ENCODE assay signal across 2 cellular contexts in the genomic region with DNA sequence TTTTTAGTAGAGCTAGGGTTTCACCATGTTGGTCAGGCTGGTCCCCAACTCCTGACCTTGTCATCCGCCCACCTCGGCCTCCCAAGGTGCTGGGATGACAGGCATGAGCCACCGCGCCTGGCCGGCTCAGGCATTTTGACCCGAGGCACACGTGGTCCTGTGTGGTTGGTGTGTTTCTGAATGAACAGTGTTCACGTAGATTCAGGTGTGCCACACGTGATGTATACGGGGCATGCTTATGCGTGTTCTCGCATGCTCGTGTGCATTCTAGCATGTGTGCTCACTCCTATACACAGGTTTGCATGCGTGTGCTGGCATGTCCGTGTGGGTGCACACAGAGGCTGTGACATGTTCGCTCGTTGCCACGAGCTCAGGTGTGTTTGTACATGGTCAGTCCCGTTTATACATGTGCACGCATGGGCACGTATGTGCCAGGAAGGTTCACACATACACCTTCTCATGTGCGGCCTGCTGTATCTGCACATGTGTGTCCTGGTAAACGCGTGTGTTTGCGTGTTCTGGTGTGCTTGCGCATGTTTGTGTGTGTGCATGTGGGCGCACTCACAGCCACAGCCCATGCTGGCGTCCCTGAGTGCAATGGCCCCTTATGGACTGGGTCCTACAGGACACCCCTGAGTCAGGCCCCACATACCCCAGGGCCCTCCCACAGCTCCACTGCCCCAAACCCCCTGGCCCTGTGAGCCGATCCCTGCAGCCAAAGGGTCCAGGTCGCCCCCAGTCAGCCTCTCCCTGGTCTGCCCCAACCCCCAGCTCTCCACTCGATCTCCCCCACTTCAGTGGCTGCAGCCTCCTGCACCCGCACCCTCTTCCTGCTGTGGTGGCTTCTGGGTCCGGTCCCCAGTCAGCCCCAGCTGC.
TF ChIP-seq lines count a peak whose summit lies in the region.

No MANE protein-coding gene starts in this region.

TF ChIP-seq in HepG2, 621 proteins besides CTCF, POLR2A, EP300 and RAD21:
- TF ChIP-seq MATR3 (CRISPR knock-in tag; IDR thresholded peaks at IDR 0.05): no peak
- TF ChIP-seq MED13 (CRISPR knock-in tag; IDR thresholded peaks at IDR 0.05): no peak
- no peak for TF ChIP-seq ZNF331 (CRISPR knock-in tag; IDR thresholded peaks at IDR 0.05)
- no peak for TF ChIP-seq MBNL3 (CRISPR knock-in tag; conservative IDR thresholded peaks at IDR 0.05)
- no peak for TF ChIP-seq EZH2 (conservative IDR thresholded peaks at IDR 0.05; ENCODE audit: low read depth, low read length)
- TF ChIP-seq THYN1 (CRISPR knock-in tag; IDR thresholded peaks at IDR 0.05; ENCODE audit: borderline replicate concordance, low read depth): no peak
- peak; percentile 23; the same call in 1 of the 2 replicates for TF ChIP-seq MTA1 (CRISPR knock-in tag; IDR thresholded peaks at IDR 0.05; ENCODE audit: borderline replicate concordance)
- TF ChIP-seq, protein P1, sequence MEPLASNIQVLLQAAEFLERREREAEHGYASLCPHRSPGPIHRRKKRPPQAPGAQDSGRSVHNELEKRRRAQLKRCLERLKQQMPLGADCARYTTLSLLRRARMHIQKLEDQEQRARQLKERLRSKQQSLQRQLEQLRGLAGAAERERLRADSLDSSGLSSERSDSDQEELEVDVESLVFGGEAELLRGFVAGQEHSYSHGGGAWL (CRISPR knock-in tag; IDR thresholded peaks at IDR 0.05): no peak
- TF ChIP-seq ZNF567 (CRISPR knock-in tag; IDR thresholded peaks at IDR 0.05; ENCODE audit: borderline replicate concordance): no peak
- TF ChIP-seq EED (CRISPR knock-in tag; IDR thresholded peaks at IDR 0.05): no peak
- TF ChIP-seq SNRNP70 (IDR thresholded peaks at IDR 0.05; ENCODE audit: low read depth, low read length): no peak
- TF ChIP-seq, protein P2, sequence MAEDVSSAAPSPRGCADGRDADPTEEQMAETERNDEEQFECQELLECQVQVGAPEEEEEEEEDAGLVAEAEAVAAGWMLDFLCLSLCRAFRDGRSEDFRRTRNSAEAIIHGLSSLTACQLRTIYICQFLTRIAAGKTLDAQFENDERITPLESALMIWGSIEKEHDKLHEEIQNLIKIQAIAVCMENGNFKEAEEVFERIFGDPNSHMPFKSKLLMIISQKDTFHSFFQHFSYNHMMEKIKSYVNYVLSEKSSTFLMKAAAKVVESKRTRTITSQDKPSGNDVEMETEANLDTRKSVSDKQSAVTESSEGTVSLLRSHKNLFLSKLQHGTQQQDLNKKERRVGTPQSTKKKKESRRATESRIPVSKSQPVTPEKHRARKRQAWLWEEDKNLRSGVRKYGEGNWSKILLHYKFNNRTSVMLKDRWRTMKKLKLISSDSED (CRISPR knock-in tag; IDR thresholded peaks at IDR 0.05): no peak
- TF ChIP-seq, protein P3, sequence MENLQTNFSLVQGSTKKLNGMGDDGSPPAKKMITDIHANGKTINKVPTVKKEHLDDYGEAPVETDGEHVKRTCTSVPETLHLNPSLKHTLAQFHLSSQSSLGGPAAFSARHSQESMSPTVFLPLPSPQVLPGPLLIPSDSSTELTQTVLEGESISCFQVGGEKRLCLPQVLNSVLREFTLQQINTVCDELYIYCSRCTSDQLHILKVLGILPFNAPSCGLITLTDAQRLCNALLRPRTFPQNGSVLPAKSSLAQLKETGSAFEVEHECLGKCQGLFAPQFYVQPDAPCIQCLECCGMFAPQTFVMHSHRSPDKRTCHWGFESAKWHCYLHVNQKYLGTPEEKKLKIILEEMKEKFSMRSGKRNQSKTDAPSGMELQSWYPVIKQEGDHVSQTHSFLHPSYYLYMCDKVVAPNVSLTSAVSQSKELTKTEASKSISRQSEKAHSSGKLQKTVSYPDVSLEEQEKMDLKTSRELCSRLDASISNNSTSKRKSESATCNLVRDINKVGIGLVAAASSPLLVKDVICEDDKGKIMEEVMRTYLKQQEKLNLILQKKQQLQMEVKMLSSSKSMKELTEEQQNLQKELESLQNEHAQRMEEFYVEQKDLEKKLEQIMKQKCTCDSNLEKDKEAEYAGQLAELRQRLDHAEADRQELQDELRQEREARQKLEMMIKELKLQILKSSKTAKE (CRISPR knock-in tag; IDR thresholded peaks at IDR 0.05; ENCODE audit: borderline replicate concordance): 0 out of 2 replicates have a peak, but pooled peaks have one; percentile 18
- TF ChIP-seq, protein P4, sequence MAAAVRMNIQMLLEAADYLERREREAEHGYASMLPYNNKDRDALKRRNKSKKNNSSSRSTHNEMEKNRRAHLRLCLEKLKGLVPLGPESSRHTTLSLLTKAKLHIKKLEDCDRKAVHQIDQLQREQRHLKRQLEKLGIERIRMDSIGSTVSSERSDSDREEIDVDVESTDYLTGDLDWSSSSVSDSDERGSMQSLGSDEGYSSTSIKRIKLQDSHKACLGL (CRISPR knock-in tag; IDR thresholded peaks at IDR 0.05): no peak
- TF ChIP-seq BRD4 (CRISPR knock-in tag; IDR thresholded peaks at IDR 0.05): no peak
- TF ChIP-seq RBM39 (IDR thresholded peaks at IDR 0.05; ENCODE audit: low read depth, low read length, poor library complexity, severe bottlenecking): no peak
- TF ChIP-seq ZNF775 (CRISPR knock-in tag; IDR thresholded peaks at IDR 0.05; ENCODE audit: borderline replicate concordance): no peak
- no peak for TF ChIP-seq REPIN1 (CRISPR knock-in tag; IDR thresholded peaks at IDR 0.05; ENCODE audit: borderline replicate concordance, low read depth)
- TF ChIP-seq, protein P5, sequence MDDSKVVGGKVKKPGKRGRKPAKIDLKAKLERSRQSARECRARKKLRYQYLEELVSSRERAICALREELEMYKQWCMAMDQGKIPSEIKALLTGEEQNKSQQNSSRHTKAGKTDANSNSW (CRISPR knock-in tag; IDR thresholded peaks at IDR 0.05; ENCODE audit: borderline replicate concordance): no peak
- TF ChIP-seq ZNF776 (CRISPR knock-in tag; IDR thresholded peaks at IDR 0.05): peak; percentile 31; the same call in 1 of the 2 replicates
- TF ChIP-seq KDM6A (CRISPR knock-in tag; IDR thresholded peaks at IDR 0.05; ENCODE audit: low read depth): no peak

TF ChIP-seq in H1, 55 proteins besides CTCF, POLR2A, EP300 and RAD21:
- no peak for TF ChIP-seq NRF1 (IDR thresholded peaks at IDR 0.05; ENCODE audit: low read depth, low read length)
